In genomic region chr5:92313385-92313784, GRCh38 we compare ENCODE assay signal across 18 cellular contexts.
"Had no signal": no experiment of that assay in that cellular context is flagged by ENCODE, and none has a peak within 500 bp of the region (broad histone marks: within the 10 kb centered on the region; RNA-seq: fewer than 3 reads in every experiment).

No MANE protein-coding gene starts in this region.

- H2AFZ ChIP-seq: parathyroid adenoma had no signal

- H3K27ac ChIP-seq: brain microvascular endothelial cell, gastrocnemius medialis, heart right ventricle, parathyroid adenoma, sigmoid colon, spleen had no signal

- H3K27me3 ChIP-seq: brain microvascular endothelial cell, gastrocnemius medialis, heart right ventricle, sigmoid colon, spleen had no signal

- H3K36me3 ChIP-seq: brain microvascular endothelial cell, gastrocnemius medialis, heart right ventricle, sigmoid colon, spleen had no signal

- H3K27me3 Mint-ChIP-seq: activated CD4-positive, alpha-beta T cell treated with anti-CD3 and anti-CD28 coated beads, Interleukin-2, amount 10 ng/mL, durations not matched to agents 7 days and 5 days; activated naive CD4-positive, alpha-beta T cell treated with anti-CD3 and anti-CD28 coated beads, Interleukin-2, amount 10 ng/mL, durations not matched to agents 7 days and 5 days; activated naive CD8-positive, alpha-beta T cell treated with anti-CD3 and anti-CD28 coated beads, Interleukin-2, amount 50 U/mL, for 24 hours; activated T-cell treated with anti-CD3 and anti-CD28 coated beads, Interleukin-2, amount 50 U/mL, for 24 hours; central memory CD8-positive, alpha-beta T cell; naive thymus-derived CD4-positive, alpha-beta T cell; T-cell had no signal

- H3K4me1 ChIP-seq: gastrocnemius medialis, heart right ventricle, parathyroid adenoma, sigmoid colon, spleen had no signal

- H3K4me3 ChIP-seq: gastrocnemius medialis, heart right ventricle, sigmoid colon, spleen had no signal

- H3K4me1 Mint-ChIP-seq: activated CD4-positive, alpha-beta T cell treated with anti-CD3 and anti-CD28 coated beads, Interleukin-2, amount 10 ng/mL, durations not matched to agents 7 days and 5 days; activated naive CD4-positive, alpha-beta T cell treated with anti-CD3 and anti-CD28 coated beads, Interleukin-2, amount 10 ng/mL, durations not matched to agents 7 days and 5 days; activated naive CD8-positive, alpha-beta T cell treated with anti-CD3 and anti-CD28 coated beads, Interleukin-2, amount 50 U/mL, for 24 hours; central memory CD8-positive, alpha-beta T cell; naive thymus-derived CD4-positive, alpha-beta T cell; T-cell had no signal

- H3K79me2 ChIP-seq: parathyroid adenoma had no signal

- H3K9me3 Mint-ChIP-seq: activated naive CD4-positive, alpha-beta T cell treated with anti-CD3 and anti-CD28 coated beads, Interleukin-2, amount 10 ng/mL, durations not matched to agents 7 days and 5 days; activated naive CD8-positive, alpha-beta T cell treated with anti-CD3 and anti-CD28 coated beads, Interleukin-2, amount 50 U/mL, for 24 hours; activated T-cell treated with anti-CD3 and anti-CD28 coated beads, Interleukin-2, amount 50 U/mL, for 24 hours; T-cell had no signal

- H3K27ac Mint-ChIP-seq: activated CD4-positive, alpha-beta T cell treated with anti-CD3 and anti-CD28 coated beads, Interleukin-2, amount 10 ng/mL, durations not matched to agents 7 days and 5 days; activated CD8-positive, alpha-beta T cell treated with anti-CD3 and anti-CD28 coated beads, Interleukin-2, amount 10 ng/mL, durations not matched to agents 7 days and 5 days; activated naive CD4-positive, alpha-beta T cell treated with anti-CD3 and anti-CD28 coated beads, Interleukin-2, amount 10 ng/mL, durations not matched to agents 7 days and 5 days; activated naive CD8-positive, alpha-beta T cell treated with anti-CD3 and anti-CD28 coated beads, Interleukin-2, amount 50 U/mL, for 24 hours; activated T-cell treated with anti-CD3 and anti-CD28 coated beads, Interleukin-2, amount 50 U/mL, for 24 hours; naive thymus-derived CD4-positive, alpha-beta T cell; T-cell had no signal

- H3K36me3 Mint-ChIP-seq: activated naive CD4-positive, alpha-beta T cell treated with anti-CD3 and anti-CD28 coated beads, Interleukin-2, amount 10 ng/mL, durations not matched to agents 7 days and 5 days; naive thymus-derived CD4-positive, alpha-beta T cell; T-cell had no signal

- H3K4me3 Mint-ChIP-seq: activated CD4-positive, alpha-beta T cell treated with anti-CD3 and anti-CD28 coated beads, Interleukin-2, amount 10 ng/mL, durations not matched to agents 7 days and 5 days; activated CD8-positive, alpha-beta T cell treated with anti-CD3 and anti-CD28 coated beads, Interleukin-2, amount 10 ng/mL, durations not matched to agents 7 days and 5 days; activated naive CD4-positive, alpha-beta T cell treated with anti-CD3 and anti-CD28 coated beads, Interleukin-2, amount 10 ng/mL, durations not matched to agents 7 days and 5 days; activated naive CD8-positive, alpha-beta T cell treated with anti-CD3 and anti-CD28 coated beads, Interleukin-2, amount 50 U/mL, for 24 hours; activated T-cell treated with anti-CD3 and anti-CD28 coated beads, Interleukin-2, amount 50 U/mL, for 24 hours; central memory CD8-positive, alpha-beta T cell; naive thymus-derived CD4-positive, alpha-beta T cell; T-cell had no signal

- H3K9me3 ChIP-seq: gastrocnemius medialis, heart right ventricle, sigmoid colon, spleen had no signal

- DNase-seq: activated CD4-positive, alpha-beta T cell treated with anti-CD3 and anti-CD28 coated beads, Interleukin-2, amount 10 ng/mL, durations not matched to agents 7 days and 5 days; activated CD8-positive, alpha-beta T cell treated with anti-CD3 and anti-CD28 coated beads, Interleukin-2, amount 10 ng/mL, durations not matched to agents 7 days and 5 days; activated naive CD4-positive, alpha-beta T cell treated with anti-CD3 and anti-CD28 coated beads, Interleukin-2, amount 10 ng/mL, durations not matched to agents 7 days and 5 days; activated naive CD8-positive, alpha-beta T cell treated with anti-CD3 and anti-CD28 coated beads, Interleukin-2, amount 50 U/mL, for 24 hours; activated T-cell treated with anti-CD3 and anti-CD28 coated beads, Interleukin-2, amount 50 U/mL, for 24 hours; anterior cingulate cortex; brain microvascular endothelial cell; cortex of kidney; gastrocnemius medialis; heart right ventricle; mesenchymal stem cell; naive thymus-derived CD4-positive, alpha-beta T cell; sigmoid colon; spleen; stimulated activated naive CD4-positive, alpha-beta T cell; T-cell had no signal

- H3K9ac ChIP-seq: parathyroid adenoma had no signal
